In the genomic region with DNA sequence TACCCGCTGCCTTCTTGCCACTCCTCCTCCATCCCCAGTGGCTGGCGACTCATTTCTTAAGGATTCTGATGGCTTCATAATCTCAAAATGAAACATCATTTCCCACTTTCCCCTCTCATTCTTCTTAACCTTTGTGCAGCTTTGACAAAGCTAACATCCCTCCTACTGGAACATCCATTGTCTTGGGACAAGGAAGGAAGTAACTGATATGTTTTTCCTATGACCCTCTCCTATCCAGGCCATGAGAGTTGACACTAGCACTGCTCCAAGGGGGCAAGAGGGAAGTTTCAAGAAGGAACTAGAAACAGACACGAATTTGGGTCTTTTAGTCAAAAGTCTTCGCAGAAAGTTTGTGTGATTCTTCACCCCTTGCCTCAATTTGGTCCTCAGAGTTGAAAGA, we compare ENCODE assay signal across 22 cellular contexts.
DNase-seq lines count a peak whose midpoint lies in the region; ATAC-seq and TF ChIP-seq lines count a peak whose summit lies in the region.
"Had no signal": no experiment of that assay in that cellular context is flagged by ENCODE, and none has a peak within 500 bp of the region (broad histone marks: within the 10 kb centered on the region; RNA-seq: fewer than 3 reads in every experiment).

No MANE protein-coding gene starts in this region.

- H3K27me3 ChIP-seq in SU-DHL-6 (ENCODE audit: low read length) = no peaks in the 10 kb centered on the region
- H3K27me3 ChIP-seq: Peyer's patch, SJCRH30 had no signal

- H3K27ac ChIP-seq in SU-DHL-6 (ENCODE audit: low read depth, low read length) = no peak overlapping the region; the same call in 1 of the 2 replicates
- H3K27ac ChIP-seq: 22Rv1, HL-60, SJCRH30 had no signal

- H3K9me2 ChIP-seq in SU-DHL-6 (replicated peaks; ENCODE audit: insufficient read depth, low read length) = no peaks in the 10 kb centered on the region

- H3K9me3 Mint-ChIP-seq in activated T-cell treated with anti-CD3 and anti-CD28 coated beads, Interleukin-2, amount 50 U/mL, for 72 hours = no peaks in the 10 kb centered on the region
- no peaks in the 10 kb centered on the region for H3K9me3 Mint-ChIP-seq in stimulated activated effector memory CD8-positive, alpha-beta T cell treated with anti-CD3 and anti-CD28 coated beads, Interleukin-12 subunit alpha, Interleukin-12 subunit beta, amount 100 ng/mL, for 72 hours

- no peaks in the 10 kb centered on the region for H3K36me3 Mint-ChIP-seq in activated T-cell treated with anti-CD3 and anti-CD28 coated beads, Interleukin-2, amount 50 U/mL, for 72 hours (ENCODE audit: insufficient read depth in 2 of 2)
- H3K36me3 Mint-ChIP-seq in stimulated activated effector memory CD8-positive, alpha-beta T cell treated with anti-CD3 and anti-CD28 coated beads, Interleukin-12 subunit alpha, Interleukin-12 subunit beta, amount 100 ng/mL, for 72 hours = no peaks in the 10 kb centered on the region

- H3K79me2 ChIP-seq in SU-DHL-6 (ENCODE audit: insufficient read depth, low read length) = no peaks in the 10 kb centered on the region

- H3K4me2 ChIP-seq in SU-DHL-6 (ENCODE audit: low read depth, low read length, poor library complexity, severe bottlenecking) = no peak overlapping the region

- H3K36me3 ChIP-seq in SU-DHL-6 (ENCODE audit: low read length) = no peaks in the 10 kb centered on the region
- H3K36me3 ChIP-seq: Peyer's patch, SJCRH30 had no signal

- DNase-seq in activated T-cell treated with anti-CD3 and anti-CD28 coated beads, Interleukin-2, amount 50 U/mL, for 72 hours = peak in 1 of 2 donors; percentile 15
- DNase-seq in activated T-cell treated with anti-CD3 and anti-CD28 coated beads, Interleukin-2, amount 50 U/mL, for 48 hours = no peak
- DNase-seq in fibroblast of mammary gland (ENCODE audit: low read depth) = peak; percentile 13
- DNase-seq in stimulated activated effector memory CD8-positive, alpha-beta T cell treated with anti-CD3 and anti-CD28 coated beads, Interleukin-12 subunit alpha, Interleukin-12 subunit beta, amount 100 ng/mL, for 72 hours (ENCODE audit: low spot score in 2 of 2) = no peak
- DNase-seq in NAMALWA (ENCODE audit: low spot score) = no peak
- no peak for DNase-seq in GF-D8 (lab: John Stamatoyannopoulos, UW)
- DNase-seq: ACHN, C1 segment of cervical spinal cord, H7, KG1, NCI-H1092 treated with DMSO at 0.1 percent for 48 hours, NCI-H1436 treated with DMSO at 0.1 percent for 48 hours, NCI-H2029, NCI-H2227 treated with DMSO at 0.1 percent for 48 hours, NCI-H510A, NCI-H748 treated with DMSO at 0.1 percent for 48 hours, SJCRH30 had no signal

- TF ChIP-seq CTCF in SU-DHL-6 (IDR thresholded peaks at IDR 0.05; ENCODE audit: insufficient read depth, low read length, poor library complexity, severe bottlenecking) (no peak), fibroblast of mammary gland (conservative IDR thresholded peaks at IDR 0.05; ENCODE audit: control insufficient read depth, insufficient read depth, low read depth, low read length) (no peak)

- no peak overlapping the region for H3K4me3 Mint-ChIP-seq in activated T-cell treated with anti-CD3 and anti-CD28 coated beads, Interleukin-2, amount 50 U/mL, for 72 hours
- no peak overlapping the region for H3K4me3 Mint-ChIP-seq in stimulated activated effector memory CD8-positive, alpha-beta T cell treated with anti-CD3 and anti-CD28 coated beads, Interleukin-12 subunit alpha, Interleukin-12 subunit beta, amount 100 ng/mL, for 72 hours

- no peak overlapping the region for H3K4me3 ChIP-seq in SU-DHL-6 (ENCODE audit: insufficient read depth, low read length, poor library complexity, severe bottlenecking)
- H3K4me3 ChIP-seq in fibroblast of mammary gland (ENCODE audit: control insufficient read depth, low read depth, low read length) = no peak overlapping the region
- H3K4me3 ChIP-seq: Peyer's patch, SJCRH30 had no signal

- H3K27me3 Mint-ChIP-seq in activated T-cell treated with anti-CD3 and anti-CD28 coated beads, Interleukin-2, amount 50 U/mL, for 72 hours (ENCODE audit: low read depth) = peaks cover 10% of the 10 kb centered on the region

- peaks cover 3% of the 10 kb centered on the region; the same call in 1 of the 2 replicates for H3F3A ChIP-seq in SU-DHL-6 (ENCODE audit: insufficient read depth)

- H3K9ac ChIP-seq in SU-DHL-6 (ENCODE audit: low read length) = 0 out of 2 replicates have a peak overlapping the region, but pooled peaks have one; percentile 8

- peak overlapping the region; percentile 52 for H2AFZ ChIP-seq in SU-DHL-6 (ENCODE audit: low read depth, low read length, severe bottlenecking)

- H4K20me1 ChIP-seq in SU-DHL-6 (ENCODE audit: low read depth, low read length) = no peaks in the 10 kb centered on the region

- peak overlapping the region; percentile 66 for H3K27ac Mint-ChIP-seq in activated T-cell treated with anti-CD3 and anti-CD28 coated beads, Interleukin-2, amount 50 U/mL, for 72 hours
- H3K27ac Mint-ChIP-seq in stimulated activated effector memory CD8-positive, alpha-beta T cell treated with anti-CD3 and anti-CD28 coated beads, Interleukin-12 subunit alpha, Interleukin-12 subunit beta, amount 100 ng/mL, for 72 hours = peak overlapping the region; percentile 8

- peaks cover 15% of the 10 kb centered on the region for H3K4me1 Mint-ChIP-seq in activated T-cell treated with anti-CD3 and anti-CD28 coated beads, Interleukin-2, amount 50 U/mL, for 72 hours (ENCODE audit: low read depth)
- peaks cover 19% of the 10 kb centered on the region for H3K4me1 Mint-ChIP-seq in stimulated activated effector memory CD8-positive, alpha-beta T cell treated with anti-CD3 and anti-CD28 coated beads, Interleukin-12 subunit alpha, Interleukin-12 subunit beta, amount 100 ng/mL, for 72 hours

- no peak for ATAC-seq in activated T-cell treated with anti-CD3 and anti-CD28 coated beads, Interleukin-2, amount 50 U/mL, for 72 hours (replicated peaks in 1 of 2)
- ATAC-seq in stimulated activated effector memory CD8-positive, alpha-beta T cell treated with anti-CD3 and anti-CD28 coated beads, Interleukin-12 subunit alpha, Interleukin-12 subunit beta, amount 100 ng/mL, for 72 hours = no peak
- ATAC-seq in HG03442 (IDR thresholded peaks at IDR 0.05; ENCODE audit: unreplicated experiment) = no peak

- no peaks in the 10 kb centered on the region for H3K9me3 ChIP-seq in SU-DHL-6 (ENCODE audit: insufficient read depth, low read length)
- H3K9me3 ChIP-seq: Peyer's patch, SJCRH30 had no signal
